ENCODE assay signal across 12 cellular contexts in genomic region chr22:46628756-46629155, GRCh38. TPM values are rescaled to one million over a fixed set of nuclear protein-coding genes. Genes with fewer than 3 reads are reported as not detected.
DNase-seq lines count a peak whose midpoint lies in the region; ATAC-seq and TF ChIP-seq lines count a peak whose summit lies in the region.
"Had no signal": no experiment of that assay in that cellular context is flagged by ENCODE, and none has a peak within 500 bp of the region (broad histone marks: within the 10 kb centered on the region; RNA-seq: fewer than 3 reads in every experiment).

No MANE protein-coding gene starts in this region.

- H3K36me3 Mint-ChIP-seq in Caco-2 (ENCODE audit: insufficient read depth, unreplicated experiment), result no peaks in the 10 kb centered on the region
- peaks cover 0 to 15% (median 3%) of the 10 kb centered on the region in 3 experiments; a peak in 3 of 7 replicates for H3K36me3 Mint-ChIP-seq in H9 (ENCODE audit: insufficient read depth in 1 of 3, low read depth in 3 of 3)
- H3K36me3 Mint-ChIP-seq in endodermal cell (ENCODE audit: low read depth), result no peaks in the 10 kb centered on the region
- peaks cover 14 to 33% of the 10 kb centered on the region in 2 donors for H3K36me3 Mint-ChIP-seq in stimulated activated naive B cell treated with anti-CD40 and anti-IgM and Interleukin-4, amounts not matched to agents 10 μg/mL and 1 μg/mL and 100 μg/mL, for 72 hours

- no peak overlapping the region; the same call in 1 of the 2 replicates for H3K4ac ChIP-seq in H9 (ENCODE audit: low read depth, low read length)

- H3K36me3 ChIP-seq in Caco-2 (ENCODE audit: control insufficient read depth, insufficient read depth, low read length), result peaks cover 1% of the 10 kb centered on the region; the same call in 1 of the 2 replicates
- H3K36me3 ChIP-seq in endodermal cell (ENCODE audit: control insufficient read depth, insufficient read depth, low read length), result no peaks in the 10 kb centered on the region
- H3K36me3 ChIP-seq: HAP-1 had no signal

- no peak overlapping the region for H4K8ac ChIP-seq in H9 (replicated peaks; ENCODE audit: insufficient read length, low read depth, low read length)

- H3K79me1 ChIP-seq in H9 (ENCODE audit: insufficient read depth, low read depth, low read length, poor library complexity, severe bottlenecking), result no peaks in the 10 kb centered on the region

- H2AFZ ChIP-seq in H9 (ENCODE audit: low read length), result no peak overlapping the region
- H2AFZ ChIP-seq: GM23248 had no signal

- H3K9ac ChIP-seq in H9 (ENCODE audit: extremely low read depth, insufficient read length, low read length) (no peak overlapping the region), endodermal cell (ENCODE audit: extremely low read depth, low read length, poor library complexity, severe bottlenecking) (no peak overlapping the region)
- H3K9ac ChIP-seq: GM23248 had no signal

- H3K4me3 Mint-ChIP-seq in Caco-2 (ENCODE audit: unreplicated experiment) (no peak overlapping the region), H9 (no peak overlapping the region), endodermal cell (no peak overlapping the region)
- H3K4me3 Mint-ChIP-seq in stimulated activated naive B cell treated with anti-CD40 and anti-IgM and Interleukin-4, amounts not matched to agents 10 μg/mL and 1 μg/mL and 100 μg/mL, for 72 hours, result no peak overlapping the region
- H3K4me3 Mint-ChIP-seq: CD8-positive, alpha-beta memory T cell had no signal

- DNase-seq in Caco-2 (no peak), H9 (no peak), endodermal cell (no peak), HK-2 (ENCODE audit: unreplicated experiment) (no peak)
- DNase-seq in activated naive CD4-positive, alpha-beta T cell (lab: John Stamatoyannopoulos, UW), result no peak
- DNase-seq in stimulated activated naive B cell treated with anti-CD40 and anti-IgM and Interleukin-4, amounts not matched to agents 10 μg/mL and 1 μg/mL and 100 μg/mL, for 72 hours, result no peak
- DNase-seq: BE2C, GM23248 had no signal

- H3K9me3 ChIP-seq in Caco-2 (no peaks in the 10 kb centered on the region), H9 (ENCODE audit: control insufficient read depth, low read depth, low read length) (no peaks in the 10 kb centered on the region), endodermal cell (ENCODE audit: control insufficient read depth, low read length) (no peaks in the 10 kb centered on the region)
- H3K9me3 ChIP-seq: A549, BE2C, HAP-1 had no signal

- no peak for ATAC-seq in stimulated activated naive B cell treated with anti-CD40 and anti-IgM and Interleukin-4, amounts not matched to agents 10 μg/mL and 1 μg/mL and 100 μg/mL, for 72 hours (replicated peaks)
- ATAC-seq: A549, HepG2 had no signal

- TF ChIP-seq CTCF in Caco-2 (IDR thresholded peaks at IDR 0.05; ENCODE audit: insufficient read depth in 1 of 2, low read depth in 1 of 2, low read length in 1 of 2, severe bottlenecking in 1 of 2, unreplicated experiment in 1 of 2) (no peak), H9 (conservative IDR thresholded peaks at IDR 0.05) (no peak), endodermal cell (conservative IDR thresholded peaks at IDR 0.05) (no peak)

- no peaks in the 10 kb centered on the region for H3K23me2 ChIP-seq in H9 (ENCODE audit: insufficient read length, low read depth, low read length, poor library complexity, severe bottlenecking)

- no peak overlapping the region; the same call in 1 of the 2 replicates for H3K14ac ChIP-seq in H9 (ENCODE audit: insufficient read depth, low read length)

- no peak overlapping the region for H4K5ac ChIP-seq in H9 (ENCODE audit: insufficient read length, low read depth, low read length)

- CTCF ChIA-PET in Caco-2 (lab: Charles Lee), result no interaction called here

- H3K27ac ChIP-seq in H9 (ENCODE audit: insufficient read length, low read depth, low read length) (no peak overlapping the region), endodermal cell (ENCODE audit: low read depth, low read length) (no peak overlapping the region)
- H3K27ac ChIP-seq: A549, GM23248 had no signal

- no peak overlapping the region for H3K23ac ChIP-seq in H9 (ENCODE audit: insufficient read length, low read depth, low read length)

- no CpG with 5 or more reads among the region's 12 CpGs for WGBS in H9 (ENCODE audit: extremely low coverage, insufficient read length, low lambda C conversion rate)
- WGBS in endodermal cell (ENCODE audit: insufficient coverage in 1 of 2, insufficient read length in 1 of 2), 2 experiments, result 94% methylated on average over 9 to 12 of the region's 12 CpGs

- intact Hi-C loops in Caco-2 (cut with micrococcal nuclease; ENCODE audit: unreplicated experiment), result no loop called here

- no TSS peak for BruUV-seq in Caco-2 (replicated peaks; lab: Mats Ljungman, UMichigan)

- H3K27ac Mint-ChIP-seq in Caco-2 (ENCODE audit: unreplicated experiment), result peak overlapping the region; percentile 76
- peak overlapping the region in 2 of 3 experiments; percentile 63 to 70; a peak in 2 of 7 replicates for H3K27ac Mint-ChIP-seq in H9
- H3K27ac Mint-ChIP-seq in endodermal cell, result peak overlapping the region; percentile 55
- no peak overlapping the region for H3K27ac Mint-ChIP-seq in stimulated activated naive B cell treated with anti-CD40 and anti-IgM and Interleukin-4, amounts not matched to agents 10 μg/mL and 1 μg/mL and 100 μg/mL, for 72 hours
- H3K27ac Mint-ChIP-seq: CD8-positive, alpha-beta memory T cell had no signal

- H2BK15ac ChIP-seq in H9 (ENCODE audit: low read depth, low read length), result no peak overlapping the region

- no peaks in the 10 kb centered on the region for H3K9me3 Mint-ChIP-seq in Caco-2 (ENCODE audit: unreplicated experiment)
- H3K9me3 Mint-ChIP-seq in H9, result no peaks in the 10 kb centered on the region
- no peaks in the 10 kb centered on the region for H3K9me3 Mint-ChIP-seq in endodermal cell
- H3K9me3 Mint-ChIP-seq in stimulated activated naive B cell treated with anti-CD40 and anti-IgM and Interleukin-4, amounts not matched to agents 10 μg/mL and 1 μg/mL and 100 μg/mL, for 72 hours, result no peaks in the 10 kb centered on the region

- H3K27me3 Mint-ChIP-seq in Caco-2 (ENCODE audit: insufficient read depth, unreplicated experiment) (no peaks in the 10 kb centered on the region), H9 (ENCODE audit: low read depth) (no peaks in the 10 kb centered on the region; the same call in 1 of the 2 replicates), endodermal cell (ENCODE audit: insufficient read depth) (no peaks in the 10 kb centered on the region)
- H3K27me3 Mint-ChIP-seq in stimulated activated naive B cell treated with anti-CD40 and anti-IgM and Interleukin-4, amounts not matched to agents 10 μg/mL and 1 μg/mL and 100 μg/mL, for 72 hours, result no peaks in the 10 kb centered on the region
- H3K27me3 Mint-ChIP-seq: CD8-positive, alpha-beta memory T cell had no signal

- H3K27me3 ChIP-seq in Caco-2 (replicated peaks; ENCODE audit: control insufficient read depth, insufficient read depth, low read length) (no peaks in the 10 kb centered on the region), H9 (ENCODE audit: insufficient read depth, low read length) (no peaks in the 10 kb centered on the region), endodermal cell (ENCODE audit: control insufficient read depth, insufficient read depth, low read length, poor library complexity, severe bottlenecking) (no peaks in the 10 kb centered on the region)
- H3K27me3 ChIP-seq: BE2C had no signal

- no peaks in the 10 kb centered on the region for H4K20me1 ChIP-seq in H9 (ENCODE audit: control insufficient read depth, insufficient read depth, insufficient read length)

- no peak overlapping the region for H3K18ac ChIP-seq in H9 (ENCODE audit: insufficient read length, low read depth, low read length)

- H3K4me2 ChIP-seq in H9 (ENCODE audit: insufficient read depth, insufficient read length, low read length), result no peak overlapping the region
- H3K4me2 ChIP-seq: A549 had no signal

- H4K91ac ChIP-seq in H9 (ENCODE audit: insufficient read length, low read depth, low read length), result peak overlapping the region; percentile 18

- H2AK5ac ChIP-seq in H9 (ENCODE audit: insufficient read length, low read length), result no peak overlapping the region

- H2BK20ac ChIP-seq in H9 (ENCODE audit: low read depth, low read length, poor library complexity, severe bottlenecking), result no peak overlapping the region

- no peak overlapping the region for H3K4me3 ChIP-seq in Caco-2 (ENCODE audit: low read depth, low read length)
- no peak overlapping the region for H3K4me3 ChIP-seq in endodermal cell (ENCODE audit: low read length)
- H3K4me3 ChIP-seq: A549, GM23248, HAP-1 had no signal

- no peak overlapping the region for H2BK5ac ChIP-seq in H9 (ENCODE audit: insufficient read length, low read length)

- no peak overlapping the region for H2BK12ac ChIP-seq in H9 (ENCODE audit: insufficient read length, low read depth, low read length)

- H3K4me1 Mint-ChIP-seq in Caco-2 (ENCODE audit: low read depth, unreplicated experiment), result no peaks in the 10 kb centered on the region
- H3K4me1 Mint-ChIP-seq in H9, result peaks cover 9 to 31% of the 10 kb centered on the region in 2 experiments
- H3K4me1 Mint-ChIP-seq in endodermal cell, result peaks cover 3% of the 10 kb centered on the region
- peaks cover 18 to 19% of the 10 kb centered on the region in 2 donors for H3K4me1 Mint-ChIP-seq in stimulated activated naive B cell treated with anti-CD40 and anti-IgM and Interleukin-4, amounts not matched to agents 10 μg/mL and 1 μg/mL and 100 μg/mL, for 72 hours
- H3K4me1 Mint-ChIP-seq: CD8-positive, alpha-beta memory T cell had no signal

- H3T11ph ChIP-seq in H9 (ENCODE audit: low read length), result no peak overlapping the region

- no peaks in the 10 kb centered on the region for H3K79me2 ChIP-seq in H9 (ENCODE audit: insufficient read depth, low read length)

- H3K56ac ChIP-seq in H9 (ENCODE audit: insufficient read length, low read depth, low read length), result no peak overlapping the region

- H3K4me1 ChIP-seq in Caco-2 (peaks cover 4% of the 10 kb centered on the region), H9 (ENCODE audit: insufficient read depth, low read length) (no peaks in the 10 kb centered on the region), endodermal cell (ENCODE audit: control insufficient read depth, insufficient read depth, low read length) (no peaks in the 10 kb centered on the region)
- H3K4me1 ChIP-seq: A549, BE2C, HAP-1 had no signal

- H2BK120ac ChIP-seq in H9 (ENCODE audit: low read depth, low read length, poor library complexity, severe bottlenecking), result no peak overlapping the region

- POLR2A ChIA-PET in Caco-2 (lab: Charles Lee), result no interaction called here

RNA-seq across cellular contexts. Expression of gene GRAMD4, which starts 8.6 kb away (rescaled TPM):
- total RNA-seq in Caco-2 (2022) (20.8 and 23.4 TPM in 2 replicates), H9 (2021) (19.8 and 20.4 TPM in 2 replicates), endodermal cell (10 to 100 TPM; 38.0 to 43.3 TPM)
- 32.1 TPM for polyA plus RNA-seq in endodermal cell (2013, experiment 1 of 2)
- polyA plus RNA-seq in endodermal cell (2013, experiment 2 of 2), result 27.6 TPM
